29 cellular contexts compared by ENCODE assay signal in genomic region chr11:43774786-43775185, GRCh38.
"Had no signal": no experiment of that assay in that cellular context is flagged by ENCODE, and none has a peak within 500 bp of the region (broad histone marks: within the 10 kb centered on the region; RNA-seq: fewer than 3 reads in every experiment).

No MANE protein-coding gene starts in this region.

- H3K36me3 ChIP-seq: suprapubic skin, thoracic aorta, thyroid gland, upper lobe of left lung, upper lobe of right lung, uterus, vagina had no signal

- H3K9me3 ChIP-seq: stomach, suprapubic skin, testis, thoracic aorta, thyroid gland, tibial artery, tibial nerve, transverse colon, upper lobe of left lung, upper lobe of right lung, uterus, vagina had no signal

- FAIRE-seq: urothelium cell line had no signal

- ATAC-seq: stimulated activated effector memory CD8-positive, alpha-beta T cell treated with anti-CD3 and anti-CD28 coated beads, Interleukin-12 subunit alpha, Interleukin-12 subunit beta, amount 100 ng/mL, for 72 hours; stimulated activated memory B cell treated with anti-CD40 and anti-IgM and Interleukin-4, amounts not matched to agents 10 μg/mL and 1 μg/mL and 100 μg/mL, for 72 hours; stimulated activated naive B cell treated with anti-CD40 and anti-IgM and Interleukin-4, amounts not matched to agents 10 μg/mL and 1 μg/mL and 100 μg/mL, for 72 hours; stimulated activated naive CD8-positive, alpha-beta T cell treated with anti-CD3 and anti-CD28 coated beads, Interleukin-15, amount 100 ng/mL, for 72 hours; stimulated activated naive CD8-positive, alpha-beta T cell treated with anti-CD3 and anti-CD28 coated beads, Interleukin-15, Interleukin-2, amounts not matched to agents 100 U/mL and 50 U/mL, for 24 hours; upper lobe of right lung had no signal

- H3K4me3 ChIP-seq: stomach, suprapubic skin, testis, thoracic aorta, thyroid gland, tibial artery, tibial nerve, transverse colon, upper lobe of left lung, upper lobe of right lung, uterus, vagina had no signal

- H3K4me1 Mint-ChIP-seq: stimulated activated effector memory CD8-positive, alpha-beta T cell treated with anti-CD3 and anti-CD28 coated beads, Interleukin-12 subunit alpha, Interleukin-12 subunit beta, amount 100 ng/mL, for 72 hours; stimulated activated memory B cell treated with anti-CD40 and anti-IgM and Interleukin-4, amounts not matched to agents 10 μg/mL and 1 μg/mL and 100 μg/mL, for 72 hours; stimulated activated naive B cell treated with anti-CD40 and anti-IgM and Interleukin-4, amounts not matched to agents 10 μg/mL and 1 μg/mL and 100 μg/mL, for 72 hours; stimulated activated naive CD8-positive, alpha-beta T cell treated with anti-CD3 and anti-CD28 coated beads, Interleukin-15, amount 100 ng/mL, for 72 hours had no signal

- H3K27me3 ChIP-seq: stomach, suprapubic skin, testis, thyroid gland, tibial artery, tibial nerve, transverse colon, upper lobe of left lung, upper lobe of right lung, uterus, vagina had no signal

- H3K27ac Mint-ChIP-seq: stimulated activated effector memory CD8-positive, alpha-beta T cell treated with anti-CD3 and anti-CD28 coated beads, Interleukin-12 subunit alpha, Interleukin-12 subunit beta, amount 100 ng/mL, for 72 hours; stimulated activated memory B cell treated with anti-CD40 and anti-IgM and Interleukin-4, amounts not matched to agents 10 μg/mL and 1 μg/mL and 100 μg/mL, for 72 hours; stimulated activated naive B cell treated with anti-CD40 and anti-IgM and Interleukin-4, amounts not matched to agents 10 μg/mL and 1 μg/mL and 100 μg/mL, for 72 hours; stimulated activated naive CD8-positive, alpha-beta T cell treated with anti-CD3 and anti-CD28 coated beads, Interleukin-15, amount 100 ng/mL, for 72 hours; stimulated activated naive CD8-positive, alpha-beta T cell treated with anti-CD3 and anti-CD28 coated beads, Interleukin-15, Interleukin-2, amounts not matched to agents 100 ng/mL and 50 ng/mL, for 24 hours; type B pancreatic cell had no signal

- H3K27ac ChIP-seq: stomach, suprapubic skin, testis, thoracic aorta, thyroid gland, tibial artery, tibial nerve, transverse colon, upper lobe of left lung, upper lobe of right lung, uterus, vagina had no signal

- DNase-seq: stimulated activated CD4-positive, alpha-beta T cell treated with anti-CD3 and anti-CD28 coated beads, Interleukin-2, amount 100 ng/mL, for 48 hours; stimulated activated CD4-positive, alpha-beta T cell treated with anti-CD3 and anti-CD28 coated beads, Interleukin-4, amount 100 ng/mL, for 1 hour; stimulated activated CD4-positive, alpha-beta T cell treated with anti-CD3 and anti-CD28 coated beads, Interleukin-4, amount 100 ng/mL, for 24 hours; stimulated activated CD4-positive, alpha-beta T cell treated with anti-CD3 and anti-CD28 coated beads, Interleukin-4, amount 100 ng/mL, for 4 hours; stimulated activated CD8-positive, alpha-beta memory T cell treated with anti-CD3 and anti-CD28 coated beads, Interleukin-4, amount 100 ng/mL, for 48 hours; stimulated activated naive B cell treated with anti-CD40 and anti-IgM and Interleukin-4, amounts not matched to agents 10 μg/mL and 1 μg/mL and 100 μg/mL, for 72 hours; stimulated activated naive CD4-positive, alpha-beta T cell; stimulated activated naive CD4-positive, alpha-beta T cell treated with Interleukin-2 at 50 U/mL for 16 hours; stimulated activated naive CD8-positive, alpha-beta T cell treated with anti-CD3 and anti-CD28 coated beads, Interleukin-15, amount 100 ng/mL, for 72 hours; stimulated activated naive CD8-positive, alpha-beta T cell treated with anti-CD3 and anti-CD28 coated beads, Interleukin-15, Interleukin-2, amounts not matched to agents 100 U/mL and 50 U/mL, for 24 hours; stomach; substantia nigra; testis; thyroid gland; tibial artery; transverse colon; trophoblast cell; upper lobe of left lung; upper lobe of right lung; uterus had no signal

- H3K9me3 Mint-ChIP-seq: type B pancreatic cell had no signal

- H3K4me1 ChIP-seq: stomach, suprapubic skin, testis, thyroid gland, tibial artery, tibial nerve, transverse colon, upper lobe of left lung, upper lobe of right lung, uterus, vagina had no signal

- H3K27me3 Mint-ChIP-seq: stimulated activated memory B cell treated with anti-CD40 and anti-IgM and Interleukin-4, amounts not matched to agents 10 μg/mL and 1 μg/mL and 100 μg/mL, for 72 hours; stimulated activated naive B cell treated with anti-CD40 and anti-IgM and Interleukin-4, amounts not matched to agents 10 μg/mL and 1 μg/mL and 100 μg/mL, for 72 hours; stimulated activated naive CD8-positive, alpha-beta T cell treated with anti-CD3 and anti-CD28 coated beads, Interleukin-15, amount 100 ng/mL, for 72 hours; stimulated activated naive CD8-positive, alpha-beta T cell treated with anti-CD3 and anti-CD28 coated beads, Interleukin-15, Interleukin-2, amounts not matched to agents 100 ng/mL and 50 ng/mL, for 24 hours; type B pancreatic cell had no signal

- H3K4me3 Mint-ChIP-seq: stimulated activated effector memory CD8-positive, alpha-beta T cell treated with anti-CD3 and anti-CD28 coated beads, Interleukin-12 subunit alpha, Interleukin-12 subunit beta, amount 100 ng/mL, for 72 hours; stimulated activated memory B cell treated with anti-CD40 and anti-IgM and Interleukin-4, amounts not matched to agents 10 μg/mL and 1 μg/mL and 100 μg/mL, for 72 hours; stimulated activated naive B cell treated with anti-CD40 and anti-IgM and Interleukin-4, amounts not matched to agents 10 μg/mL and 1 μg/mL and 100 μg/mL, for 72 hours; stimulated activated naive CD8-positive, alpha-beta T cell treated with anti-CD3 and anti-CD28 coated beads, Interleukin-15, amount 100 ng/mL, for 72 hours; stimulated activated naive CD8-positive, alpha-beta T cell treated with anti-CD3 and anti-CD28 coated beads, Interleukin-15, Interleukin-2, amounts not matched to agents 100 ng/mL and 50 ng/mL, for 24 hours; type B pancreatic cell had no signal
